ENCODE assay signal across 1 cellular context in the genomic region with DNA sequence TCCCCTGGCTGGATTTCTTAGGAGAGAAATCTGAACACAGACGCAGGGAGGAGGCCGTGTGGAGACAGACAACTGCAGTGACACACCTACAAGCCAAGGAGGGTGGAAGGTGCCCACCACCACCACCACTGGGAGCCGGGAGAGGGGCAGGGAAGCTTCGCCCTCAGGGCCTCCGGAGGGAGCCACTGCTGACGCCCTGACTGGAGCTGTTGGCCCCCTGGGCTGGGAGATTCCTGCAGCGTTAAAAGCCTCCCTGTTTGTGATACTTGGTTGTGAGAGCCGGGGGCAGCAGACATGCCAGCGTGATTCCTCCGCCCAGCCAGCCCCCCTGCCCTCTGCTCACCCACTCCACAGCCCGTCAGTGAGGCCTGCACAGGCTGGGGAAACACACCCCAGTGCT.
TF ChIP-seq lines count a peak whose summit lies in the region.

No MANE protein-coding gene starts in this region.

TF ChIP-seq in GM23338, 12 proteins besides CTCF, POLR2A, EP300 and RAD21 (continued from another document):
- TF ChIP-seq, protein P1, sequence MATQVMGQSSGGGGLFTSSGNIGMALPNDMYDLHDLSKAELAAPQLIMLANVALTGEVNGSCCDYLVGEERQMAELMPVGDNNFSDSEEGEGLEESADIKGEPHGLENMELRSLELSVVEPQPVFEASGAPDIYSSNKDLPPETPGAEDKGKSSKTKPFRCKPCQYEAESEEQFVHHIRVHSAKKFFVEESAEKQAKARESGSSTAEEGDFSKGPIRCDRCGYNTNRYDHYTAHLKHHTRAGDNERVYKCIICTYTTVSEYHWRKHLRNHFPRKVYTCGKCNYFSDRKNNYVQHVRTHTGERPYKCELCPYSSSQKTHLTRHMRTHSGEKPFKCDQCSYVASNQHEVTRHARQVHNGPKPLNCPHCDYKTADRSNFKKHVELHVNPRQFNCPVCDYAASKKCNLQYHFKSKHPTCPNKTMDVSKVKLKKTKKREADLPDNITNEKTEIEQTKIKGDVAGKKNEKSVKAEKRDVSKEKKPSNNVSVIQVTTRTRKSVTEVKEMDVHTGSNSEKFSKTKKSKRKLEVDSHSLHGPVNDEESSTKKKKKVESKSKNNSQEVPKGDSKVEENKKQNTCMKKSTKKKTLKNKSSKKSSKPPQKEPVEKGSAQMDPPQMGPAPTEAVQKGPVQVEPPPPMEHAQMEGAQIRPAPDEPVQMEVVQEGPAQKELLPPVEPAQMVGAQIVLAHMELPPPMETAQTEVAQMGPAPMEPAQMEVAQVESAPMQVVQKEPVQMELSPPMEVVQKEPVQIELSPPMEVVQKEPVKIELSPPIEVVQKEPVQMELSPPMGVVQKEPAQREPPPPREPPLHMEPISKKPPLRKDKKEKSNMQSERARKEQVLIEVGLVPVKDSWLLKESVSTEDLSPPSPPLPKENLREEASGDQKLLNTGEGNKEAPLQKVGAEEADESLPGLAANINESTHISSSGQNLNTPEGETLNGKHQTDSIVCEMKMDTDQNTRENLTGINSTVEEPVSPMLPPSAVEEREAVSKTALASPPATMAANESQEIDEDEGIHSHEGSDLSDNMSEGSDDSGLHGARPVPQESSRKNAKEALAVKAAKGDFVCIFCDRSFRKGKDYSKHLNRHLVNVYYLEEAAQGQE (IDR thresholded peaks at IDR 0.05; ENCODE audit: unreplicated experiment) = no peak
- TF ChIP-seq JUNB (IDR thresholded peaks at IDR 0.05; ENCODE audit: unreplicated experiment) = no peak
- TF ChIP-seq, protein P2, sequence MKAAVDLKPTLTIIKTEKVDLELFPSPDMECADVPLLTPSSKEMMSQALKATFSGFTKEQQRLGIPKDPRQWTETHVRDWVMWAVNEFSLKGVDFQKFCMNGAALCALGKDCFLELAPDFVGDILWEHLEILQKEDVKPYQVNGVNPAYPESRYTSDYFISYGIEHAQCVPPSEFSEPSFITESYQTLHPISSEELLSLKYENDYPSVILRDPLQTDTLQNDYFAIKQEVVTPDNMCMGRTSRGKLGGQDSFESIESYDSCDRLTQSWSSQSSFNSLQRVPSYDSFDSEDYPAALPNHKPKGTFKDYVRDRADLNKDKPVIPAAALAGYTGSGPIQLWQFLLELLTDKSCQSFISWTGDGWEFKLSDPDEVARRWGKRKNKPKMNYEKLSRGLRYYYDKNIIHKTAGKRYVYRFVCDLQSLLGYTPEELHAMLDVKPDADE (IDR thresholded peaks at IDR 0.05) = no peak
- no peak for TF ChIP-seq ZNF114 (CRISPR knock-in tag; IDR thresholded peaks at IDR 0.05)
- no peak for TF ChIP-seq EZH2 (IDR thresholded peaks at IDR 0.05; ENCODE audit: low read depth, unreplicated experiment)
